Comparison of ENCODE assay signal across 1 cellular context in genomic region chr22:37669586-37669985, GRCh38.
TF ChIP-seq lines count a peak whose summit lies in the region.

No MANE protein-coding gene starts in this region.

TF ChIP-seq in HEK293, 187 proteins besides CTCF, POLR2A, EP300 and RAD21 (continued from another document):
- 0 out of 2 replicates have a peak, but pooled peaks have one; percentile 38 for TF ChIP-seq ZBTB17 (tag by site-specific recombination; IDR thresholded peaks at IDR 0.05)
- no peak for TF ChIP-seq ZNF324 (tag by site-specific recombination; IDR thresholded peaks at IDR 0.05)
- TF ChIP-seq GLIS2 (tag by site-specific recombination; IDR thresholded peaks at IDR 0.05), result no peak
- 0 out of 2 replicates have a peak, but pooled peaks have one; percentile 29 for TF ChIP-seq PRDM10 (tag by site-specific recombination; IDR thresholded peaks at IDR 0.05)
- no peak for TF ChIP-seq ZNF211 (tag by site-specific recombination; IDR thresholded peaks at IDR 0.05; ENCODE audit: low read depth)
- no peak for TF ChIP-seq ZNF19 (tag by site-specific recombination; IDR thresholded peaks at IDR 0.05; ENCODE audit: low read depth)
